21 cellular contexts compared by ENCODE assay signal in genomic region chr10:24115403-24115802, GRCh38.
DNase-seq lines count a peak whose midpoint lies in the region; ATAC-seq and TF ChIP-seq lines count a peak whose summit lies in the region.
"Had no signal": no experiment of that assay in that cellular context is flagged by ENCODE, and none has a peak within 500 bp of the region (broad histone marks: within the 10 kb centered on the region; RNA-seq: fewer than 3 reads in every experiment).

No MANE protein-coding gene starts in this region.

- WGBS in gastroesophageal sphincter (ENCODE audit: low coverage in 1 of 2), 2 donors, result 100% methylated on average over 1 of the region's 1 CpG; no CpG with 5 or more reads in 1 of the 2 donors
- 92 to 96% methylated on average over 1 of the region's 1 CpG for WGBS in testis, 2 donors

- TF ChIP-seq EP300 in gastroesophageal sphincter (IDR thresholded peaks at IDR 0.05), result no peak

- no peak overlapping the region for H3K27ac Mint-ChIP-seq in chondrocyte (ENCODE audit: unreplicated experiment)
- no peak overlapping the region for H3K27ac Mint-ChIP-seq in activated CD4-positive, alpha-beta T cell treated with anti-CD3 and anti-CD28 coated beads, Interleukin-2, amount 10 ng/mL, durations not matched to agents 24 days and 14 days
- H3K27ac Mint-ChIP-seq: activated CD4-positive, alpha-beta T cell treated with anti-CD3 and anti-CD28 coated beads for 36 hours; activated naive CD4-positive, alpha-beta T cell treated with anti-CD3 and anti-CD28 coated beads, Interleukin-2, amount 50 U/mL, for 24 hours; activated T-helper 1 cell treated with anti-CD3 and anti-CD28 coated beads, Interleukin-12 subunit alpha, Interleukin-12 subunit beta, Interleukin-2, Interleukin-4 antibody, amounts not matched to agents 30 ng/mL and 10 ng/mL and 1 ng/mL, durations not matched to agents 14 hours and 24 hours and 36 hours; endodermal cell; HFFc6; immature natural killer cell; naive B cell had no signal

- H3K9me3 Mint-ChIP-seq in chondrocyte (ENCODE audit: low read depth), result no peaks in the 10 kb centered on the region
- no peaks in the 10 kb centered on the region for H3K9me3 Mint-ChIP-seq in activated CD4-positive, alpha-beta T cell treated with anti-CD3 and anti-CD28 coated beads, Interleukin-2, amount 10 ng/mL, durations not matched to agents 24 days and 14 days
- H3K9me3 Mint-ChIP-seq: activated naive CD4-positive, alpha-beta T cell treated with anti-CD3 and anti-CD28 coated beads, Interleukin-2, amount 50 U/mL, for 24 hours; activated T-helper 1 cell treated with anti-CD3 and anti-CD28 coated beads, Interleukin-12 subunit alpha, Interleukin-12 subunit beta, Interleukin-2, Interleukin-4 antibody, amounts not matched to agents 30 ng/mL and 10 ng/mL and 1 ng/mL, durations not matched to agents 14 hours and 24 hours and 36 hours; endodermal cell had no signal

- no peaks in the 10 kb centered on the region for H3K4me1 ChIP-seq in gastroesophageal sphincter
- H3K4me1 ChIP-seq in lower lobe of right lung, result peaks cover 6% of the 10 kb centered on the region
- H3K4me1 ChIP-seq in subcutaneous abdominal adipose tissue (ENCODE audit: control insufficient read depth in 5 of 5, insufficient read depth in 5 of 5, low read length in 5 of 5), result peaks cover 0 to 40% (median 9%) of the 10 kb centered on the region in 5 donors
- no peaks in the 10 kb centered on the region for H3K4me1 ChIP-seq in testis

- intact Hi-C loops in lower lobe of right lung (cut with DNase I), result no loop called here
- intact Hi-C loops in activated CD4-positive, alpha-beta T cell treated with anti-CD3 and anti-CD28 coated beads, Interleukin-2, amount 10 ng/mL, durations not matched to agents 24 days and 14 days (cut with micrococcal nuclease), result no loop called here
- intact Hi-C loops in testis (cut with DNase I; ENCODE audit: low total_unique reads), result no loop called here

- H3K4me3 ChIP-seq in gastroesophageal sphincter, result no peak overlapping the region
- H3K4me3 ChIP-seq in lower lobe of right lung, result no peak overlapping the region
- H3K4me3 ChIP-seq in subcutaneous abdominal adipose tissue (ENCODE audit: low read depth in 1 of 5, low read length in 5 of 5), result peak overlapping the region in 1 of 5 donors; percentile 20
- no peak overlapping the region for H3K4me3 ChIP-seq in testis

- no peaks in the 10 kb centered on the region for H3K36me3 Mint-ChIP-seq in chondrocyte (ENCODE audit: low read depth)
- no peaks in the 10 kb centered on the region for H3K36me3 Mint-ChIP-seq in activated CD4-positive, alpha-beta T cell treated with anti-CD3 and anti-CD28 coated beads, Interleukin-2, amount 10 ng/mL, durations not matched to agents 24 days and 14 days (ENCODE audit: low read depth)
- H3K36me3 Mint-ChIP-seq: activated naive CD4-positive, alpha-beta T cell treated with anti-CD3 and anti-CD28 coated beads, Interleukin-2, amount 50 U/mL, for 24 hours; immature natural killer cell; naive B cell had no signal

- ATAC-seq in gastroesophageal sphincter, result peak; percentile 35
- ATAC-seq in lower lobe of right lung, result peak in 1 of 2 donors; percentile 35
- ATAC-seq in HG03025 (IDR thresholded peaks at IDR 0.05; ENCODE audit: low FRiP score, unreplicated experiment), result no peak
- ATAC-seq: activated CD4-positive, alpha-beta T cell treated with anti-CD3 and anti-CD28 coated beads for 36 hours had no signal

- no peak overlapping the region for H3K4me3 Mint-ChIP-seq in chondrocyte (ENCODE audit: unreplicated experiment)
- no peak overlapping the region for H3K4me3 Mint-ChIP-seq in activated CD4-positive, alpha-beta T cell treated with anti-CD3 and anti-CD28 coated beads, Interleukin-2, amount 10 ng/mL, durations not matched to agents 24 days and 14 days
- H3K4me3 Mint-ChIP-seq: activated CD4-positive, alpha-beta T cell treated with anti-CD3 and anti-CD28 coated beads for 36 hours; activated naive CD4-positive, alpha-beta T cell treated with anti-CD3 and anti-CD28 coated beads, Interleukin-2, amount 50 U/mL, for 24 hours; activated T-helper 1 cell treated with anti-CD3 and anti-CD28 coated beads, Interleukin-12 subunit alpha, Interleukin-12 subunit beta, Interleukin-2, Interleukin-4 antibody, amounts not matched to agents 30 ng/mL and 10 ng/mL and 1 ng/mL, durations not matched to agents 14 hours and 24 hours and 36 hours; endodermal cell; HFFc6; immature natural killer cell; naive B cell had no signal

- H3K27me3 ChIP-seq in gastroesophageal sphincter, result no peaks in the 10 kb centered on the region
- no peaks in the 10 kb centered on the region for H3K27me3 ChIP-seq in lower lobe of right lung (ENCODE audit: low read depth)
- no peaks in the 10 kb centered on the region for H3K27me3 ChIP-seq in subcutaneous abdominal adipose tissue (ENCODE audit: control insufficient read depth in 5 of 5, insufficient read depth in 4 of 5, low read length in 5 of 5)
- no peaks in the 10 kb centered on the region for H3K27me3 ChIP-seq in testis

- peaks cover 2% of the 10 kb centered on the region for H3K27me3 Mint-ChIP-seq in chondrocyte (ENCODE audit: low read depth)
- H3K27me3 Mint-ChIP-seq in activated CD4-positive, alpha-beta T cell treated with anti-CD3 and anti-CD28 coated beads, Interleukin-2, amount 10 ng/mL, durations not matched to agents 24 days and 14 days, result no peaks in the 10 kb centered on the region
- H3K27me3 Mint-ChIP-seq: naive B cell had no signal

- H3K9me3 ChIP-seq in gastroesophageal sphincter (no peaks in the 10 kb centered on the region), lower lobe of right lung (no peaks in the 10 kb centered on the region), subcutaneous abdominal adipose tissue (ENCODE audit: control insufficient read depth in 5 of 5, low read length in 5 of 5) (no peaks in the 10 kb centered on the region), testis (no peaks in the 10 kb centered on the region)

- H3K4me1 Mint-ChIP-seq in chondrocyte (ENCODE audit: low read depth), result peaks cover 6% of the 10 kb centered on the region
- no peaks in the 10 kb centered on the region for H3K4me1 Mint-ChIP-seq in activated CD4-positive, alpha-beta T cell treated with anti-CD3 and anti-CD28 coated beads, Interleukin-2, amount 10 ng/mL, durations not matched to agents 24 days and 14 days
- H3K4me1 Mint-ChIP-seq: activated CD4-positive, alpha-beta T cell treated with anti-CD3 and anti-CD28 coated beads for 36 hours; activated naive CD4-positive, alpha-beta T cell treated with anti-CD3 and anti-CD28 coated beads, Interleukin-2, amount 50 U/mL, for 24 hours; immature natural killer cell; naive B cell had no signal

- TF ChIP-seq CTCF in gastroesophageal sphincter (IDR thresholded peaks at IDR 0.05) (no peak), lower lobe of right lung (IDR thresholded peaks at IDR 0.05) (no peak), chondrocyte (IDR thresholded peaks at IDR 0.05) (no peak), testis (IDR thresholded peaks at IDR 0.05) (no peak)

- peak; percentile 47 for DNase-seq in RPMI8226
- DNase-seq in lower lobe of right lung, result no peak
- DNase-seq in chondrocyte (ENCODE audit: low spot score), result no peak
- no peak for DNase-seq in activated CD4-positive, alpha-beta T cell treated with anti-CD3 and anti-CD28 coated beads, Interleukin-2, amount 10 ng/mL, durations not matched to agents 24 days and 14 days
- no peak for DNase-seq in testis
- DNase-seq: activated CD4-positive, alpha-beta T cell treated with anti-CD3 and anti-CD28 coated beads for 36 hours; COR-L47; endodermal cell; HFFc6; immature natural killer cell; naive B cell; NCI-H1436 treated with DMSO at 0.1 percent for 48 hours; NCI-H69; small intestine; stimulated activated CD4-positive, alpha-beta T cell treated with anti-CD3 and anti-CD28 coated beads, Interleukin-2, amount 100 ng/mL, for 48 hours; SW 1271 had no signal

- H3K36me3 ChIP-seq in gastroesophageal sphincter (no peaks in the 10 kb centered on the region), lower lobe of right lung (no peaks in the 10 kb centered on the region), subcutaneous abdominal adipose tissue (ENCODE audit: control insufficient read depth in 5 of 5, insufficient read depth in 5 of 5, low read length in 5 of 5) (no peaks in the 10 kb centered on the region), testis (ENCODE audit: low read depth, missing control alignments) (no peaks in the 10 kb centered on the region)

- H3K27ac ChIP-seq in gastroesophageal sphincter (no peak overlapping the region), lower lobe of right lung (peak overlapping the region; percentile 51), subcutaneous abdominal adipose tissue (ENCODE audit: low read depth, low read length) (peak overlapping the region; percentile 61), testis (no peak overlapping the region)

- no peak overlapping the region for H3K9ac ChIP-seq in subcutaneous abdominal adipose tissue (ENCODE audit: low read length in 5 of 5)

- no peak for TF ChIP-seq POLR2A in gastroesophageal sphincter (IDR thresholded peaks at IDR 0.05)
- no peak for TF ChIP-seq POLR2A in testis (IDR thresholded peaks at IDR 0.05)

Comparison
In these comparisons a context has a peak if more than half of its experiments do, and no peak if none do; other contexts are left out.
1. H3K27ac ChIP-seq: peak in lower lobe of right lung (single experiment) and subcutaneous abdominal adipose tissue (single experiment); none in gastroesophageal sphincter (0 of 4) and testis (0 of 2).